In genomic region chr11:81267246-81267645, GRCh38 we compare ENCODE assay signal across 7 cellular contexts.
"Had no signal": no experiment of that assay in that cellular context is flagged by ENCODE, and none has a peak within 500 bp of the region (broad histone marks: within the 10 kb centered on the region; RNA-seq: fewer than 3 reads in every experiment).

No MANE protein-coding gene starts in this region.

- H3K4me2 ChIP-seq: GM23338 had no signal

- H2AFZ ChIP-seq: GM23338 had no signal

- H3K4me3 ChIP-seq: GM23338 had no signal

- DNase-seq: H9, HCEC 1CT, IMR-90 had no signal

- FAIRE-seq: H1, H54, HTR-8/SVneo had no signal
